In genomic region chr1:61496501-61496900, GRCh38 we compare ENCODE assay signal across 1 cellular context.
TF ChIP-seq lines count a peak whose summit lies in the region.

No MANE protein-coding gene starts in this region.

TF ChIP-seq in A549, 52 proteins besides CTCF, POLR2A, EP300 and RAD21 (continued from another document):
- TF ChIP-seq CEBPB (IDR thresholded peaks at IDR 0.05) (peak in 1 of 2 experiments; percentile 38; a peak in 1 of 4 replicates), TP53 (CRISPR knock-in tag; IDR thresholded peaks at IDR 0.05) (no peak), BCL3 (IDR thresholded peaks at IDR 0.05) (no peak), RFX5 (IDR thresholded peaks at IDR 0.05) (no peak), HDAC2 (IDR thresholded peaks at IDR 0.05) (no peak), HES2 (IDR thresholded peaks at IDR 0.05) (no peak), JUN (IDR thresholded peaks at IDR 0.05) (0 out of 5 replicates have a peak, but pooled peaks of 1 of the 2 experiments have one; percentile 37), SMC3 (IDR thresholded peaks at IDR 0.05) (no peak), USF2 (IDR thresholded peaks at IDR 0.05) (no peak), KDM5A (IDR thresholded peaks at IDR 0.05) (no peak), RNF2 (IDR thresholded peaks at IDR 0.05; ENCODE audit: borderline replicate concordance, low read depth) (no peak), ZSCAN20 (CRISPR knock-in tag; IDR thresholded peaks at IDR 0.05) (no peak), EHF (CRISPR knock-in tag; IDR thresholded peaks at IDR 0.05) (no peak), NPAS2 (CRISPR knock-in tag; IDR thresholded peaks at IDR 0.05; ENCODE audit: borderline replicate concordance) (no peak), REST (IDR thresholded peaks at IDR 0.05) (no peak), MAFK (IDR thresholded peaks at IDR 0.05; ENCODE audit: partially characterized antibody) (no peak), KDM1A (IDR thresholded peaks at IDR 0.05; ENCODE audit: low read depth) (no peak), POLR2AphosphoS2 (conservative IDR thresholded peaks at IDR 0.05; ENCODE audit: low read length) (no peak), GATA3 (IDR thresholded peaks at IDR 0.05; ENCODE audit: borderline replicate concordance) (peak; percentile 96), HOXB13 (CRISPR knock-in tag; IDR thresholded peaks at IDR 0.05; ENCODE audit: low read depth) (no peak), E2F6 (IDR thresholded peaks at IDR 0.05; ENCODE audit: borderline replicate concordance, low read depth) (no peak), CBX2 (IDR thresholded peaks at IDR 0.05; ENCODE audit: borderline replicate concordance, low read depth) (no peak), PHF8 (IDR thresholded peaks at IDR 0.05; ENCODE audit: borderline replicate concordance, low read depth) (no peak), ZFP36 (IDR thresholded peaks at IDR 0.05; ENCODE audit: borderline replicate concordance, partially characterized antibody) (no peak), TFCP2L1 (CRISPR knock-in tag; IDR thresholded peaks at IDR 0.05) (no peak), RARB (CRISPR knock-in tag; IDR thresholded peaks at IDR 0.05) (no peak), ATOH8 (CRISPR knock-in tag; IDR thresholded peaks at IDR 0.05; ENCODE audit: low read depth) (no peak), JUNB (IDR thresholded peaks at IDR 0.05) (peak; percentile 75), FOXS1 (CRISPR knock-in tag; IDR thresholded peaks at IDR 0.05) (no peak), HOXB5 (CRISPR knock-in tag; IDR thresholded peaks at IDR 0.05) (peak; percentile 78; the same call in 1 of the 2 replicates), SREBF2 (IDR thresholded peaks at IDR 0.05) (no peak), MAZ (IDR thresholded peaks at IDR 0.05; ENCODE audit: borderline replicate concordance, low read depth, low read length) (no peak), CHD4 (IDR thresholded peaks at IDR 0.05; ENCODE audit: borderline replicate concordance) (no peak), ZC3H11A (IDR thresholded peaks at IDR 0.05) (no peak), FOSB (CRISPR knock-in tag; IDR thresholded peaks at IDR 0.05) (no peak), ESRRA (IDR thresholded peaks at IDR 0.05; ENCODE audit: borderline replicate concordance, low read length) (no peak), PBX3 (IDR thresholded peaks at IDR 0.05) (no peak), NFE2L2 (conservative IDR thresholded peaks at IDR 0.05; ENCODE audit: low read length) (no peak), ZNF302 (CRISPR knock-in tag; IDR thresholded peaks at IDR 0.05) (no peak)
